8 cellular contexts compared by ENCODE assay signal in the genomic region with DNA sequence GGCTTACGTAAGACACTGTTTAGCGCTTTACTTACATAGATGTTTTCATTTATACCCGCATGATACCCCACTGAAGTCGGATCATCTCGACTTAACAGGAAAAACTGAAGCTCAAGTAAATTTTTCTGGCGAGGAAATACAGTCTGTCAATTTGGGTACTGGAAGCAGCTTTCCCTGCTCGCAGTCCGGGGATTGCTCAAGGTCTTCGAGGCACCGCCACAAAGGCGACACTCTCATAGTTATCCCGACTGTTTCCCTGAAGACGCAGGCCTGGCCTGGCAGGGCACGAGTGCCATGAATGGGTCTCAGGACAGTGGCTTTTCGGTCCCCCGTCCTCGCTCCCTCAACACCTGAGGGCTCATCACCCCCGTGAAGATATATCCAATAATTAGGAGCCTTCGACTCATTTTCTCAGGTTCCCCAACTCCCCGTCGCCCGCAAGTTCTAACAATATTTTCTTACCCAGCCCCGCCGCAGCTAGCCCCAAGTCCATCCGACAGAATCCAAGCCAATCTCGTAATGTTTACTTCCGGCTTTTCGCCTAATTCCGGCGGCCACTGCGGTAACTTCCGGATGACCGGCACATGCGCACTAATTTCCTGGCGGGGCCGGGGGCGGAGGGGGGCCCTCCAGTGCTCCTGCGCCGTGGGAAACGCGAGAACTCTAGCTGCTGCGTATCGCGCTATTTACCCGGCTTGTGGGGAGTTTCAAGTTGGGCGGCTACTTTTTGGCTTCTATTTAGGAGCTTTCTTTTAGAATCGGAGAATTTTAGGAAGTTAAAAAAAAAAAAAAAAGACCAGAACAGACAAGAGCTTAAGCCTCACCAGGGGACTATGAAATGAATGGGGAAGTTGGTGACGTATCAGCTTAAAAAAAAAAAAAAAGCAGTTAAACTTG. TPM values are rescaled to one million over a fixed set of nuclear protein-coding genes. Genes with fewer than 3 reads are reported as not detected.
DNase-seq lines count a peak whose midpoint lies in the region; ATAC-seq and TF ChIP-seq lines count a peak whose summit lies in the region.

Gene SLU7, minus strand, starts transcription at position 521 of the 897 bp plus-strand sequence. CDS start 3,787 bp downstream, outside the sequence.

- CTCF ChIA-PET in mammary epithelial cell (lab: Charles Lee; ENCODE audit: low non-redundant PET), result interaction anchor here (0.7 kb wide), 1 partner anchor 221 kb away, joined by 7 read pairs; no protein-coding TSS in a partner anchor

- TF ChIP-seq CTCF in WERI-Rb-1 (IDR thresholded peaks at IDR 0.05; ENCODE audit: low read depth, low read length) (no peak), mammary epithelial cell (conservative IDR thresholded peaks at IDR 0.05 in 1 of 2, IDR thresholded peaks at IDR 0.05 in 1 of 2; ENCODE audit: extremely low read depth in 1 of 2, insufficient read depth in 1 of 2, low read depth in 1 of 2, low read length in 2 of 2) (no peak), smooth muscle cell (IDR thresholded peaks at IDR 0.05; ENCODE audit: borderline replicate concordance, insufficient read depth, poor library complexity, severe bottlenecking) (no peak)

- BruUV-seq in mammary epithelial cell (replicated peaks; lab: Mats Ljungman, UMichigan), result TSS peak; percentile 78

- intact Hi-C loops in mammary epithelial cell (cut with micrococcal nuclease), result no loop called here

- in situ Hi-C loops in mammary epithelial cell (cut with MboI; ENCODE audit: low sequenced_read_pairs in 2 of 2), result no loop called here

- ATAC-seq in GM18873 (IDR thresholded peaks at IDR 0.05; ENCODE audit: low FRiP score, unreplicated experiment) (peak; percentile 63), HG03139 (IDR thresholded peaks at IDR 0.05; ENCODE audit: unreplicated experiment) (peak; percentile 67)

- DNase-seq in NCI-H2227 (lab: John Stamatoyannopoulos, UW; ENCODE audit: unreplicated experiment) (peak; percentile 92), WERI-Rb-1 (peak; percentile 94), mammary epithelial cell (peak; percentile 93), iPS-NIHi7 (ENCODE audit: extremely low spot score) (peak; percentile 95), smooth muscle cell (lab: John Stamatoyannopoulos, UW; ENCODE audit: unreplicated experiment) (peak; percentile 87)

- under 1% methylated on average over 36 of the region's 48 CpGs for WGBS in mammary epithelial cell (ENCODE audit: low coverage, missing lambda C conversion rate)
- WGBS in smooth muscle cell (ENCODE audit: low lambda C conversion rate), result 2% methylated on average over 48 of the region's 48 CpGs

- peak within 1 kb of the TSS; percentile 96 for H2AFZ ChIP-seq in ACC112 (ENCODE audit: low read length, unreplicated experiment)
- H2AFZ ChIP-seq in mammary epithelial cell (ENCODE audit: low read depth, low read length), result peak within 1 kb of the TSS; percentile 79
- H2AFZ ChIP-seq in smooth muscle cell (ENCODE audit: low read depth), result peak within 1 kb of the TSS; percentile 84

- H3K9ac ChIP-seq in mammary epithelial cell (ENCODE audit: insufficient read depth, low read length) (peak within 1 kb of the TSS; percentile 98), smooth muscle cell (ENCODE audit: low read depth) (peak within 1 kb of the TSS; percentile 98)

- H3K4me1 ChIP-seq in ACC112 (ENCODE audit: control insufficient read depth, insufficient read depth, low read length, unreplicated experiment) (peaks cover 30% of the 10 kb centered on the region), mammary epithelial cell (ENCODE audit: insufficient read depth, low read length) (peaks cover 30% of the 10 kb centered on the region), smooth muscle cell (ENCODE audit: low read depth) (peaks cover 19% of the 10 kb centered on the region)

- H4K20me1 ChIP-seq in mammary epithelial cell (ENCODE audit: insufficient read depth, low read length) (no peaks in the 10 kb centered on the region), smooth muscle cell (ENCODE audit: low read depth) (no peaks in the 10 kb centered on the region)

- no peaks in the 10 kb centered on the region for H3F3A ChIP-seq in smooth muscle cell (ENCODE audit: low read depth)

- H3K36me3 ChIP-seq in ACC112 (ENCODE audit: insufficient read depth, low read length) (peaks cover 4% of the 10 kb centered on the region; the same call in 1 of the 2 replicates), WERI-Rb-1 (peaks cover 19% of the 10 kb centered on the region), mammary epithelial cell (ENCODE audit: insufficient read depth, low read length) (peaks cover 6% of the 10 kb centered on the region), smooth muscle cell (ENCODE audit: low read depth) (peaks cover 5% of the 10 kb centered on the region)

- peaks cover 48% of the 10 kb centered on the region for H3K79me2 ChIP-seq in ACC112 (ENCODE audit: control insufficient read depth, insufficient read depth, low read length, unreplicated experiment)
- H3K79me2 ChIP-seq in mammary epithelial cell (ENCODE audit: insufficient read depth, low read length), result peaks cover 57% of the 10 kb centered on the region
- peaks cover 39% of the 10 kb centered on the region for H3K79me2 ChIP-seq in smooth muscle cell (ENCODE audit: low read depth)

- peak within 1 kb of the TSS; percentile 87 for H3K27ac ChIP-seq in ACC112 (ENCODE audit: low read depth, low read length)
- peak within 1 kb of the TSS; percentile 65 for H3K27ac ChIP-seq in WERI-Rb-1
- peak within 1 kb of the TSS; percentile 92 for H3K27ac ChIP-seq in mammary epithelial cell (ENCODE audit: insufficient read depth, low read depth, low read length)
- H3K27ac ChIP-seq in smooth muscle cell (ENCODE audit: low read depth), result peak within 1 kb of the TSS; percentile 92

- H3K4me2 ChIP-seq in mammary epithelial cell (ENCODE audit: insufficient read depth, low read depth, low read length) (peak within 1 kb of the TSS; percentile 91), smooth muscle cell (peak within 1 kb of the TSS; percentile 86)

- no peaks in the 10 kb centered on the region for H3K9me3 ChIP-seq in WERI-Rb-1 (ENCODE audit: severe bottlenecking)
- H3K9me3 ChIP-seq in mammary epithelial cell (replicated peaks; ENCODE audit: insufficient read depth, low read length), result no peaks in the 10 kb centered on the region
- no peaks in the 10 kb centered on the region for H3K9me3 ChIP-seq in smooth muscle cell (replicated peaks; ENCODE audit: low read depth)

- dilution Hi-C loops in mammary epithelial cell (cut with HindIII; ENCODE audit: low sequenced_read_pairs), result no loop called here

- H3K4me3 ChIP-seq in ACC112 (ENCODE audit: low read depth, low read length) (peak within 1 kb of the TSS; percentile 90), WERI-Rb-1 (ENCODE audit: low read depth, low read length) (peak within 1 kb of the TSS; percentile 97), mammary epithelial cell (replicated peaks in 1 of 3; ENCODE audit: insufficient read depth in 1 of 3, low read depth in 2 of 3, low read length in 3 of 3) (peak within 1 kb of the TSS; percentile 69 to 99 (median 80)), smooth muscle cell (peak within 1 kb of the TSS; percentile 91)

- H3K27me3 ChIP-seq in ACC112 (ENCODE audit: insufficient read depth, low read length) (no peaks in the 10 kb centered on the region), WERI-Rb-1 (ENCODE audit: insufficient read depth, low read depth, severe bottlenecking) (no peaks in the 10 kb centered on the region), mammary epithelial cell (ENCODE audit: insufficient read depth, low read length) (no peaks in the 10 kb centered on the region), smooth muscle cell (ENCODE audit: low read depth) (no peaks in the 10 kb centered on the region)

RNA-seq across cellular contexts. Expression of gene SLU7, which starts in this region (rescaled TPM):
- total RNA-seq in mammary epithelial cell (10 to 100 TPM; 38.3 to 38.7 TPM), smooth muscle cell (48.1 and 67.0 TPM in 2 replicates)
- polyA plus RNA-seq in mammary epithelial cell (21.4 TPM), smooth muscle cell (46.3 and 50.3 TPM in 2 replicates)
- polyA minus RNA-seq in mammary epithelial cell, result 34.9 TPM

Comparison
In these comparisons a context has a peak if more than half of its experiments do, and no peak if none do; other contexts are left out.
1. Peak in every context shown above with its lines: DNase-seq, ATAC-seq, H3K4me3 ChIP-seq and H3K27ac ChIP-seq.